In the genomic region with DNA sequence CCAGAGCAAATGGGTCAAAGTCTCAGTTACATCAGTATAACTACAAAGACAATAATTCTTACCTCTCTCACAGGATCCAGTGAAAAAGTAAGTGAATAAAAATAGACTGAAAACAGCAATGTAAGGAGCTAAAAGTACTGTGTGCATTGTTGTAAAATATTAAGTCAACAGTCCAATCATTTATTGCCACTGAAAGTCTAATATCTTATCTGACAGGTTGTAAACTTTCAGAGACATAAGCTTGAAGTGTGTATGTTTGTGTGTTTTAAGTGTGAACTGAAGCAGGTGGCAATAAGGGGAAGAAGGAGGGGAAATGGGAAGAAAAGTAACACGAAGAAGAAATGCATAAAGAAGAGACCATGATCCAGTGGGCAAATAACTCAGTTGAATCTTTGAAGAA, we compare ENCODE assay signal across 28 cellular contexts.
"Had no signal": no experiment of that assay in that cellular context is flagged by ENCODE, and none has a peak within 500 bp of the region (broad histone marks: within the 10 kb centered on the region; RNA-seq: fewer than 3 reads in every experiment).

No MANE protein-coding gene starts in this region.

- H3K4me3 Mint-ChIP-seq: stimulated activated effector memory CD8-positive, alpha-beta T cell treated with anti-CD3 and anti-CD28 coated beads, Interleukin-12 subunit alpha, Interleukin-12 subunit beta, amount 100 ng/mL, for 72 hours; stimulated activated memory B cell treated with anti-CD40 and anti-IgM and Interleukin-4, amounts not matched to agents 10 μg/mL and 1 μg/mL and 100 μg/mL, for 72 hours; stimulated activated naive B cell treated with anti-CD40 and anti-IgM and Interleukin-4, amounts not matched to agents 10 μg/mL and 1 μg/mL and 100 μg/mL, for 72 hours; stimulated activated naive CD8-positive, alpha-beta T cell treated with anti-CD3 and anti-CD28 coated beads, Interleukin-15, amount 100 ng/mL, for 72 hours; stimulated activated naive CD8-positive, alpha-beta T cell treated with anti-CD3 and anti-CD28 coated beads, Interleukin-15, Interleukin-2, amounts not matched to agents 100 ng/mL and 50 ng/mL, for 24 hours; type B pancreatic cell had no signal

- H3K4me3 ChIP-seq: stomach, suprapubic skin, testis, thoracic aorta, thyroid gland, tibial artery, tibial nerve, transverse colon, upper lobe of left lung, upper lobe of right lung, uterus, vagina had no signal

- H3K27me3 ChIP-seq: stomach, suprapubic skin, testis, thyroid gland, tibial artery, tibial nerve, transverse colon, upper lobe of left lung, upper lobe of right lung, uterus, vagina had no signal

- H3K36me3 Mint-ChIP-seq: stimulated activated effector memory CD8-positive, alpha-beta T cell treated with anti-CD3 and anti-CD28 coated beads, Interleukin-12 subunit alpha, Interleukin-12 subunit beta, amount 100 ng/mL, for 72 hours; stimulated activated memory B cell treated with anti-CD40 and anti-IgM and Interleukin-4, amounts not matched to agents 10 μg/mL and 1 μg/mL and 100 μg/mL, for 72 hours; stimulated activated naive B cell treated with anti-CD40 and anti-IgM and Interleukin-4, amounts not matched to agents 10 μg/mL and 1 μg/mL and 100 μg/mL, for 72 hours; type B pancreatic cell had no signal

- H3K27me3 Mint-ChIP-seq: stimulated activated memory B cell treated with anti-CD40 and anti-IgM and Interleukin-4, amounts not matched to agents 10 μg/mL and 1 μg/mL and 100 μg/mL, for 72 hours; stimulated activated naive B cell treated with anti-CD40 and anti-IgM and Interleukin-4, amounts not matched to agents 10 μg/mL and 1 μg/mL and 100 μg/mL, for 72 hours; stimulated activated naive CD8-positive, alpha-beta T cell treated with anti-CD3 and anti-CD28 coated beads, Interleukin-15, amount 100 ng/mL, for 72 hours; stimulated activated naive CD8-positive, alpha-beta T cell treated with anti-CD3 and anti-CD28 coated beads, Interleukin-15, Interleukin-2, amounts not matched to agents 100 ng/mL and 50 ng/mL, for 24 hours had no signal

- H3K36me3 ChIP-seq: stomach, suprapubic skin, thoracic aorta, thyroid gland, tibial artery, tibial nerve, transverse colon, upper lobe of left lung, upper lobe of right lung, uterus, vagina had no signal

- H3K4me1 Mint-ChIP-seq: stimulated activated effector memory CD8-positive, alpha-beta T cell treated with anti-CD3 and anti-CD28 coated beads, Interleukin-12 subunit alpha, Interleukin-12 subunit beta, amount 100 ng/mL, for 72 hours; stimulated activated memory B cell treated with anti-CD40 and anti-IgM and Interleukin-4, amounts not matched to agents 10 μg/mL and 1 μg/mL and 100 μg/mL, for 72 hours; stimulated activated naive B cell treated with anti-CD40 and anti-IgM and Interleukin-4, amounts not matched to agents 10 μg/mL and 1 μg/mL and 100 μg/mL, for 72 hours; stimulated activated naive CD8-positive, alpha-beta T cell treated with anti-CD3 and anti-CD28 coated beads, Interleukin-15, amount 100 ng/mL, for 72 hours had no signal

- H3K4me1 ChIP-seq: stomach, suprapubic skin, testis, tibial artery, transverse colon, upper lobe of left lung, upper lobe of right lung, uterus, vagina had no signal

- H3K27ac ChIP-seq: stomach, suprapubic skin, testis, thoracic aorta, thyroid gland, tibial artery, tibial nerve, transverse colon, upper lobe of left lung, upper lobe of right lung, uterus, vagina had no signal

- H3K9me3 ChIP-seq: suprapubic skin, testis, thoracic aorta, thyroid gland, transverse colon, upper lobe of right lung, uterus, vagina had no signal

- H3K27ac Mint-ChIP-seq: stimulated activated effector memory CD8-positive, alpha-beta T cell treated with anti-CD3 and anti-CD28 coated beads, Interleukin-12 subunit alpha, Interleukin-12 subunit beta, amount 100 ng/mL, for 72 hours; stimulated activated memory B cell treated with anti-CD40 and anti-IgM and Interleukin-4, amounts not matched to agents 10 μg/mL and 1 μg/mL and 100 μg/mL, for 72 hours; stimulated activated naive B cell treated with anti-CD40 and anti-IgM and Interleukin-4, amounts not matched to agents 10 μg/mL and 1 μg/mL and 100 μg/mL, for 72 hours; stimulated activated naive CD8-positive, alpha-beta T cell treated with anti-CD3 and anti-CD28 coated beads, Interleukin-15, amount 100 ng/mL, for 72 hours; stimulated activated naive CD8-positive, alpha-beta T cell treated with anti-CD3 and anti-CD28 coated beads, Interleukin-15, Interleukin-2, amounts not matched to agents 100 ng/mL and 50 ng/mL, for 24 hours; type B pancreatic cell had no signal

- ATAC-seq: stimulated activated effector memory CD8-positive, alpha-beta T cell treated with anti-CD3 and anti-CD28 coated beads, Interleukin-12 subunit alpha, Interleukin-12 subunit beta, amount 100 ng/mL, for 72 hours; stimulated activated memory B cell treated with anti-CD40 and anti-IgM and Interleukin-4, amounts not matched to agents 10 μg/mL and 1 μg/mL and 100 μg/mL, for 72 hours; stimulated activated naive B cell treated with anti-CD40 and anti-IgM and Interleukin-4, amounts not matched to agents 10 μg/mL and 1 μg/mL and 100 μg/mL, for 72 hours; stimulated activated naive CD8-positive, alpha-beta T cell treated with anti-CD3 and anti-CD28 coated beads, Interleukin-15, amount 100 ng/mL, for 72 hours; stimulated activated naive CD8-positive, alpha-beta T cell treated with anti-CD3 and anti-CD28 coated beads, Interleukin-15, Interleukin-2, amounts not matched to agents 100 U/mL and 50 U/mL, for 24 hours; upper lobe of right lung had no signal

- DNase-seq: stimulated activated CD4-positive, alpha-beta T cell treated with anti-CD3 and anti-CD28 coated beads, Interleukin-2, amount 100 ng/mL, for 48 hours; stimulated activated CD4-positive, alpha-beta T cell treated with anti-CD3 and anti-CD28 coated beads, Interleukin-4, amount 100 ng/mL, for 1 hour; stimulated activated CD4-positive, alpha-beta T cell treated with anti-CD3 and anti-CD28 coated beads, Interleukin-4, amount 100 ng/mL, for 24 hours; stimulated activated CD4-positive, alpha-beta T cell treated with anti-CD3 and anti-CD28 coated beads, Interleukin-4, amount 100 ng/mL, for 4 hours; stimulated activated CD8-positive, alpha-beta memory T cell treated with anti-CD3 and anti-CD28 coated beads, Interleukin-4, amount 100 ng/mL, for 48 hours; stimulated activated naive B cell treated with anti-CD40 and anti-IgM and Interleukin-4, amounts not matched to agents 10 μg/mL and 1 μg/mL and 100 μg/mL, for 72 hours; stimulated activated naive CD4-positive, alpha-beta T cell; stimulated activated naive CD4-positive, alpha-beta T cell treated with Interleukin-2 at 50 U/mL for 16 hours; stimulated activated naive CD8-positive, alpha-beta T cell treated with anti-CD3 and anti-CD28 coated beads, Interleukin-15, amount 100 ng/mL, for 72 hours; stimulated activated naive CD8-positive, alpha-beta T cell treated with anti-CD3 and anti-CD28 coated beads, Interleukin-15, Interleukin-2, amounts not matched to agents 100 U/mL and 50 U/mL, for 24 hours; stomach; substantia nigra; testis; thyroid gland; tibial artery; transverse colon; trophoblast cell; upper lobe of left lung; upper lobe of right lung; uterus had no signal
